In the genomic region with DNA sequence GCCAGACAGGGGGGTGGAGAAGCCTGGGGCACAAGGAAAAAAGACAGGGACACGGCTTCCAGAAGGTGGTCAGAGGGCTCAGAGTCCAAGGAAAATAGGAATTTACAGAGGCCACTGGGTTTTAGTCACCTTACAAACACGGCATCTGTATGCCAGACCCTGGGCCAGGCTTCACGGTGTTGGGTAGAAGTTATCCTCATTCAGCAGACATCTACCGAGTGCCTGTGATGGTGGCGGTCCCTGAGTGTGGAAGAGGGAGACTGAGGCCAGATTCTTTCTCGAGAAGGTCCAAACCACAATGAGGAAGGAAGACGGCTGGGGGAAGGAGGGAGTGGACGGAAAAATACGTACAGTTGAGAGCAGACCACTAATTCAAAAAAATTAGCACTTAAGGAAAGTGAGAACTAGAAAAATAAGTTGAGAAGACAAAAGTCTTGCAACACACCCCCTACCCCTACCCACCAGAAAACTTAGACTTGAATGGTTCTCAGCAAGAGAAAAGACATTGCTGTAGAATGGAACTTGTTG, we compare ENCODE assay signal across 8 cellular contexts. TPM values are rescaled to one million over a fixed set of nuclear protein-coding genes. Genes with fewer than 3 reads are reported as not detected.
A peak's percentile ranks its signal among the peaks of the same experiment; 100 is the strongest.
DNase-seq lines count a peak whose midpoint lies in the region; ATAC-seq and TF ChIP-seq lines count a peak whose summit lies in the region.

No MANE protein-coding gene starts in this region.

- TF ChIP-seq CTCF in RWPE1 (conservative IDR thresholded peaks at IDR 0.05; ENCODE audit: low read depth) (no peak), epithelial cell of proximal tubule (conservative IDR thresholded peaks at IDR 0.05; ENCODE audit: low read depth, low read length) (no peak), psoas muscle (IDR thresholded peaks at IDR 0.05) (no peak)

- H3K4me1 ChIP-seq in psoas muscle = peaks cover 25% of the 10 kb centered on the region

- H3K9me3 ChIP-seq in psoas muscle = no peaks in the 10 kb centered on the region

- 84 to 89% (median 86%) methylated on average over 9 of the region's 9 CpGs for WGBS in psoas muscle, 3 donors

- H3K27me3 ChIP-seq in psoas muscle (ENCODE audit: insufficient read depth in 3 of 3, low read length in 2 of 3) = no peaks in the 10 kb centered on the region

- peak overlapping the region; percentile 92 for H3K27ac ChIP-seq in RWPE1
- H3K27ac ChIP-seq in psoas muscle = peak overlapping the region; percentile 98

- H3K36me3 ChIP-seq in psoas muscle (ENCODE audit: insufficient read depth in 1 of 2, low read depth in 1 of 2) = peaks cover 0 to 26% of the 10 kb centered on the region in 2 donors

- no peak for ATAC-seq in psoas muscle
- no peak for ATAC-seq in GM18909 (IDR thresholded peaks at IDR 0.05; ENCODE audit: poor library complexity, unreplicated experiment)
- ATAC-seq in activated CD4-positive, CD25-positive, alpha-beta regulatory T cell treated with anti-CD3 and anti-CD28 coated beads, Interleukin-2, amount 50 U/mL, for 24 hours = no peak

- TF ChIP-seq POLR2A in GM18526 (IDR thresholded peaks at IDR 0.05; ENCODE audit: extremely low read depth, insufficient read length) = peak; percentile 1

- POLR2A ChIA-PET in RWPE1 (lab: Yijun Ruan, JAX; ENCODE audit: low non-redundant PET) = interaction anchor here (0.5 to 0.8 kb wide), 2 partner anchors 9 to 30 kb away, joined by 3 to 5 read pairs; no protein-coding TSS in a partner anchor

- CTCF ChIA-PET in RWPE1 (lab: Yijun Ruan, JAX) = interaction anchor here (5.8 kb wide), 1 partner anchor 36 kb away, joined by 44 read pairs; no protein-coding TSS in a partner anchor

- H3K4me3 ChIP-seq in epithelial cell of proximal tubule (ENCODE audit: low read depth, low read length) (peak overlapping the region; percentile 52), psoas muscle (peak overlapping the region; percentile 93)

- DNase-seq in RWPE1 (ENCODE audit: low spot score) (no peak), epithelial cell of proximal tubule (ENCODE audit: low read depth) (no peak), psoas muscle (no peak), HT-29 (ENCODE audit: low spot score) (no peak), NCI-H1417 treated with DMSO at 0.1 percent for 48 hours (lab: John Stamatoyannopoulos, UW) (no peak)

- intact Hi-C loops in psoas muscle (cut with DNase I) = no loop called here

RNA-seq across cellular contexts. Expression of a gene that starts 0.9 kb away (rescaled TPM):
- total RNA-seq in epithelial cell of proximal tubule (9.1 and 22.7 TPM in 2 replicates), psoas muscle (100 to 1,000 TPM in 3 of 4 donors, 10 to 100 TPM in 1; 83.0 to 360 (median 224) TPM)
- 100 to 1,000 TPM in 1 of 3 donors, 10 to 100 TPM in 2; 17.6 to 119 (median 60.4) TPM for polyA plus RNA-seq in psoas muscle
- 103 and 116 TPM in 2 replicates for total RNA-seq in HT-29 (2014; rRNA removed; shearing (Covaris generic))

RNA-seq across cellular contexts. Expression of a gene that starts 46.5 kb away (rescaled TPM):
- 0.07 and 0.17 TPM in 2 replicates for total RNA-seq in epithelial cell of proximal tubule
- 1 to 10 TPM; 3.6 to 9.6 (median 5.8) TPM for total RNA-seq in psoas muscle
- polyA plus RNA-seq in psoas muscle = 1 to 10 TPM; 3.0 to 4.6 (median 3.8) TPM
- 0.10 TPM in 1 of 2 replicates, not detected in the other for total RNA-seq in HT-29 (2014; rRNA removed; shearing (Covaris generic))
